1 cellular context compared by ENCODE assay signal in genomic region chr1:33381979-33382378, GRCh38.
TF ChIP-seq lines count a peak whose summit lies in the region.

No MANE protein-coding gene starts in this region.

TF ChIP-seq in GM12878, 131 proteins besides CTCF, POLR2A, EP300 and RAD21:
- TF ChIP-seq SPI1 (IDR thresholded peaks at IDR 0.05; ENCODE audit: borderline replicate concordance, insufficient read depth, low read depth, low read length) (peak; percentile 88), MEF2B (IDR thresholded peaks at IDR 0.05; ENCODE audit: partially characterized antibody, poor library complexity, severe bottlenecking) (no peak), TCF12 (IDR thresholded peaks at IDR 0.05; ENCODE audit: low read depth, low read length) (no peak), MLLT1 (IDR thresholded peaks at IDR 0.05) (no peak)
